ENCODE assay signal across 17 cellular contexts in genomic region chr2:75375646-75376582, GRCh38.
DNase-seq lines count a peak whose midpoint lies in the region; ATAC-seq, FAIRE-seq and TF ChIP-seq lines count a peak whose summit lies in the region.
"Had no signal": no experiment of that assay in that cellular context is flagged by ENCODE, and none has a peak within 500 bp of the region (broad histone marks: within the 10 kb centered on the region; RNA-seq: fewer than 3 reads in every experiment).

No MANE protein-coding gene starts in this region.

- dilution Hi-C loops in keratinocyte (cut with MboI; ENCODE audit: extremely low pct_ligation_motif_present, low sequenced_read_pairs) = no loop called here

- DNase-seq in AG08396 (ENCODE audit: low spot score) (peak; percentile 5), HFFc6 (peak; percentile 46), RWPE2 (ENCODE audit: low spot score) (no peak), keratinocyte (ENCODE audit: low read depth, low spot score) (no peak), HPDE6-E6E7 (ENCODE audit: extremely low spot score) (no peak), SHP77 treated with DMSO at 0.1 percent for 48 hours (lab: John Stamatoyannopoulos, UW) (no peak)
- DNase-seq: activated CD4-positive, alpha-beta T cell treated with anti-CD3 and anti-CD28 coated beads for 1 hour; activated CD8-positive, alpha-beta memory T cell treated with anti-CD3 and anti-CD28 coated beads, Interleukin-2, amount 50 U/mL, for 4 hours; activated naive CD4-positive, alpha-beta T cell treated with anti-CD3 and anti-CD28 coated beads, Interleukin-2, amount 50 U/mL, for 16 hours; DMS153; gastrocnemius medialis; NCI-H526; stimulated activated CD4-positive, alpha-beta T cell treated with anti-CD3 and anti-CD28 coated beads, Interleukin-12 subunit alpha, Interleukin-12 subunit beta, amount 100 ng/mL, for 4 hours had no signal

- H3K36me3 ChIP-seq in RWPE2 (ENCODE audit: low read depth) (no peaks in the 10 kb centered on the region), keratinocyte (ENCODE audit: control insufficient read depth in 2 of 2, extremely low read depth in 1 of 2, insufficient read depth in 2 of 2, low read length in 2 of 2) (no peaks in the 10 kb centered on the region)
- H3K36me3 ChIP-seq: gastrocnemius medialis had no signal

- ATAC-seq in RWPE2 (ENCODE audit: low read depth) (peak; percentile 41; the same call in 1 of the 3 replicates), HG03097 (IDR thresholded peaks at IDR 0.05; ENCODE audit: low FRiP score, unreplicated experiment) (no peak), HG03432 (IDR thresholded peaks at IDR 0.05; ENCODE audit: unreplicated experiment) (no peak)
- ATAC-seq: gastrocnemius medialis had no signal

- peaks cover 26% of the 10 kb centered on the region for H3K36me3 Mint-ChIP-seq in HFFc6 (ENCODE audit: low read depth)

- peaks cover 23% of the 10 kb centered on the region for H3K9me3 Mint-ChIP-seq in HFFc6

- H3K27ac Mint-ChIP-seq in HFFc6 = peak overlapping the region; percentile 44
- H3K27ac Mint-ChIP-seq: B cell had no signal

- H3K27ac ChIP-seq in RWPE2 (ENCODE audit: poor library complexity, severe bottlenecking) (no peak overlapping the region), keratinocyte (ENCODE audit: control insufficient read depth, insufficient read depth, low read length) (no peak overlapping the region)
- H3K27ac ChIP-seq: gastrocnemius medialis had no signal

- H3K4me3 ChIP-seq in RWPE2 (ENCODE audit: severe bottlenecking) (no peak overlapping the region), keratinocyte (ENCODE audit: control insufficient read depth in 2 of 3, extremely low read depth in 1 of 3, insufficient read depth in 2 of 3, low read depth in 1 of 3, low read length in 3 of 3) (no peak overlapping the region)
- H3K4me3 ChIP-seq: gastrocnemius medialis had no signal

- H3K4me3 Mint-ChIP-seq in HFFc6 = no peak overlapping the region
- H3K4me3 Mint-ChIP-seq: B cell had no signal

- H3K4me1 ChIP-seq in RWPE2 (ENCODE audit: insufficient read depth, poor library complexity, severe bottlenecking) = no peaks in the 10 kb centered on the region
- peaks cover 25% of the 10 kb centered on the region for H3K4me1 ChIP-seq in keratinocyte (ENCODE audit: control insufficient read depth, extremely low read depth, insufficient read depth, low read length)
- H3K4me1 ChIP-seq: gastrocnemius medialis had no signal

- TF ChIP-seq CTCF in HFFc6 (IDR thresholded peaks at IDR 0.05) (no peak), RWPE2 (IDR thresholded peaks at IDR 0.05; ENCODE audit: poor library complexity, severe bottlenecking) (no peak), keratinocyte (optimal IDR thresholded peaks at IDR 0.05 in 1 of 3, IDR thresholded peaks at IDR 0.05 in 1 of 3, conservative IDR thresholded peaks at IDR 0.05 in 1 of 3; ENCODE audit: extremely low read depth in 1 of 3, insufficient read depth in 2 of 3, low read length in 3 of 3) (no peak)

- H3K9me1 ChIP-seq in keratinocyte (ENCODE audit: control insufficient read depth, extremely low read depth, insufficient read depth, low read length) = no peaks in the 10 kb centered on the region

- H2AFZ ChIP-seq in keratinocyte (ENCODE audit: control insufficient read depth, low read length) = no peak overlapping the region

- FAIRE-seq in keratinocyte (lab: Jason Lieb, UNC) = peak; percentile 49
- FAIRE-seq: islet of Langerhans had no signal

- H3K27me3 ChIP-seq in RWPE2 (ENCODE audit: insufficient read depth, poor library complexity, severe bottlenecking) = no peaks in the 10 kb centered on the region
- no peaks in the 10 kb centered on the region for H3K27me3 ChIP-seq in keratinocyte (ENCODE audit: control insufficient read depth, extremely low read depth, insufficient read depth, low read length)
- H3K27me3 ChIP-seq: gastrocnemius medialis had no signal

- no peaks in the 10 kb centered on the region for H3K79me2 ChIP-seq in keratinocyte (ENCODE audit: control insufficient read depth, insufficient read depth, low read length)

- H3K27me3 Mint-ChIP-seq in HFFc6 (ENCODE audit: insufficient read depth) = peaks cover 4% of the 10 kb centered on the region
- H3K27me3 Mint-ChIP-seq: B cell had no signal

- no peaks in the 10 kb centered on the region for H3K9me3 ChIP-seq in RWPE2 (ENCODE audit: severe bottlenecking)
- no peaks in the 10 kb centered on the region for H3K9me3 ChIP-seq in keratinocyte (ENCODE audit: control insufficient read depth, low read depth, low read length)
- H3K9me3 ChIP-seq: gastrocnemius medialis had no signal

- H3K9ac ChIP-seq in keratinocyte (ENCODE audit: control insufficient read depth, extremely low read depth, insufficient read depth, low read length) = no peak overlapping the region

- peak overlapping the region; percentile 32 for H3K4me2 ChIP-seq in keratinocyte (ENCODE audit: control insufficient read depth, extremely low read depth, insufficient read depth, low read depth, low read length)

- no peaks in the 10 kb centered on the region for H4K20me1 ChIP-seq in keratinocyte (ENCODE audit: control insufficient read depth, extremely low read depth, insufficient read depth, low read length)

- H3K4me1 Mint-ChIP-seq in HFFc6 (ENCODE audit: low read depth) = peaks cover 36% of the 10 kb centered on the region
- H3K4me1 Mint-ChIP-seq: B cell had no signal

Comparison
In these comparisons a context has a peak if more than half of its experiments do, and no peak if none do; other contexts are left out.
1. DNase-seq: peak in AG08396 (single experiment) and HFFc6 (single experiment); none in RWPE2 (single experiment), keratinocyte (single experiment), HPDE6-E6E7 (single experiment) and SHP77 treated with DMSO at 0.1 percent for 48 hours (single experiment).